26 cellular contexts compared by ENCODE assay signal in genomic region chr5:32951003-32951402, GRCh38.
DNase-seq lines count a peak whose midpoint lies in the region; ATAC-seq, FAIRE-seq and TF ChIP-seq lines count a peak whose summit lies in the region.
"Had no signal": no experiment of that assay in that cellular context is flagged by ENCODE, and none has a peak within 500 bp of the region (broad histone marks: within the 10 kb centered on the region; RNA-seq: fewer than 3 reads in every experiment).

No MANE protein-coding gene starts in this region.

- H3K27ac ChIP-seq in right atrium auricular region = no peak overlapping the region
- H3K27ac ChIP-seq in H1 (ENCODE audit: low read depth, low read length) = no peak overlapping the region
- H3K27ac ChIP-seq: A549; BLaER1 treated with 17β-estradiol and CSF1 and Interleukin-3, amounts not matched to agents 10 nM and 100 nM had no signal

- H3K27ac Mint-ChIP-seq in activated T-helper 17 cell treated with anti-CD3 and anti-CD28 coated beads, Interleukin-2, amount 50 U/mL, for 72 hours = no peak overlapping the region
- H3K27ac Mint-ChIP-seq: CD14-positive monocyte; CD4-positive, alpha-beta T cell; CD8-positive, alpha-beta memory T cell; GM23338; HFFc6 had no signal

- H3K36me3 ChIP-seq in right atrium auricular region (no peaks in the 10 kb centered on the region), H1 (ENCODE audit: control insufficient read depth in 2 of 4, insufficient read depth in 4 of 4, low read length in 3 of 4) (no peaks in the 10 kb centered on the region)
- H3K36me3 ChIP-seq: BE2C; BLaER1 treated with 17β-estradiol and CSF1 and Interleukin-3, amounts not matched to agents 10 nM and 100 nM; HAP-1 had no signal

- H2BK20ac ChIP-seq in H1 (ENCODE audit: low read length) = 0 out of 2 replicates have a peak overlapping the region, but pooled peaks have one; percentile 35

- H3K56ac ChIP-seq in H1 (replicated peaks; ENCODE audit: insufficient read length, low read depth, low read length) = no peak overlapping the region

- H4K5ac ChIP-seq in H1 (ENCODE audit: insufficient read length, low read depth, low read length) = no peak overlapping the region

- H2BK12ac ChIP-seq in H1 (ENCODE audit: low read depth, low read length) = no peak overlapping the region

- H3K9ac ChIP-seq in H1 (replicated peaks in 1 of 4; ENCODE audit: extremely low read depth in 1 of 4, low read depth in 3 of 4, low read length in 3 of 4) = no peak overlapping the region
- H3K9ac ChIP-seq: BLaER1 treated with 17β-estradiol and CSF1 and Interleukin-3, amounts not matched to agents 10 nM and 100 nM had no signal

- POLR2A ChIA-PET in H1 (lab: Charles Lee; ENCODE audit: partially characterized antibody) = interaction anchor here (0.8 kb wide), 1 partner anchor 75 kb away, joined by 3 read pairs; no protein-coding TSS in a partner anchor

- H2BK15ac ChIP-seq in H1 (ENCODE audit: low read length) = no peak overlapping the region; the same call in 1 of the 2 replicates

- TF ChIP-seq RAD21 in H1 (IDR thresholded peaks at IDR 0.05 in 1 of 2, conservative IDR thresholded peaks at IDR 0.05 in 1 of 2; ENCODE audit: low read depth in 2 of 2, low read length in 2 of 2) = no peak

- H3K23ac ChIP-seq in H1 (ENCODE audit: insufficient read length) = no peak overlapping the region

- no peak overlapping the region for H2BK5ac ChIP-seq in H1 (ENCODE audit: low read depth, low read length)

- DNase-seq in Right ventricle myocardium superior (no peak), right atrium auricular region (ENCODE audit: low spot score) (no peak), H1 (ENCODE audit: low read depth in 1 of 2, low spot score in 2 of 2) (no peak), left ventricle myocardium superior (peak; percentile 30), kidney glomerular epithelial cell (lab: John Stamatoyannopoulos, UW) (no peak)
- DNase-seq: 8988T; ACHN; AML-193; BE2C; CD4-positive, alpha-beta T cell; CD8-positive, alpha-beta memory T cell; DMS 273 treated with DMSO at 0.1 percent for 48 hours; DMS79; EL; GDM1; HFFc6 had no signal

- no peak overlapping the region for H4K91ac ChIP-seq in H1 (replicated peaks; ENCODE audit: insufficient read length, low read length)

- H3K27me3 ChIP-seq in right atrium auricular region (no peaks in the 10 kb centered on the region), H1 (replicated peaks in 1 of 4; ENCODE audit: control insufficient read depth in 3 of 4, extremely low read depth in 1 of 4, insufficient read depth in 3 of 4, low read length in 3 of 4) (no peaks in the 10 kb centered on the region)
- H3K27me3 ChIP-seq: BE2C; BLaER1 treated with 17β-estradiol and CSF1 and Interleukin-3, amounts not matched to agents 10 nM and 100 nM had no signal

- H3K9me3 ChIP-seq in right atrium auricular region = no peaks in the 10 kb centered on the region
- H3K9me3 ChIP-seq in H1 (ENCODE audit: insufficient read depth in 2 of 2, low read depth in 1 of 2, low read length in 1 of 2) = no peaks in the 10 kb centered on the region
- H3K9me3 ChIP-seq: A549; BE2C; BLaER1 treated with 17β-estradiol and CSF1 and Interleukin-3, amounts not matched to agents 10 nM and 100 nM; HAP-1 had no signal

- H3K4me2 ChIP-seq in H1 (ENCODE audit: insufficient read depth in 1 of 2, low read depth in 2 of 2, low read length in 2 of 2) = no peak overlapping the region
- H3K4me2 ChIP-seq: A549; BLaER1 treated with 17β-estradiol and CSF1 and Interleukin-3, amounts not matched to agents 10 nM and 100 nM; GM23338 had no signal

- CTCF ChIA-PET in H1 (lab: Charles Lee; ENCODE audit: partially characterized antibody) = interaction anchor here (1.0 to 1.8 kb wide), 7 partner anchors 8 to 429 kb away, joined by 3 to 6 read pairs (median 3); no protein-coding TSS in a partner anchor

- no peak overlapping the region for H3K14ac ChIP-seq in H1 (ENCODE audit: insufficient read length)

- intact Hi-C loops in Right ventricle myocardium superior (cut with DNase I) = no loop called here
- intact Hi-C loops in left ventricle myocardium superior (cut with micrococcal nuclease) = no loop called here

- H3K4ac ChIP-seq in H1 (replicated peaks; ENCODE audit: insufficient read length, low read depth, low read length) = no peak overlapping the region

- no peaks in the 10 kb centered on the region for H3K9me3 Mint-ChIP-seq in activated T-helper 17 cell treated with anti-CD3 and anti-CD28 coated beads, Interleukin-2, amount 50 U/mL, for 72 hours
- H3K9me3 Mint-ChIP-seq: CD14-positive monocyte, HFFc6 had no signal

- H3K79me1 ChIP-seq in H1 (ENCODE audit: low read depth, low read length) = no peaks in the 10 kb centered on the region

- no peak for TF ChIP-seq EP300 in H1 (IDR thresholded peaks at IDR 0.05; ENCODE audit: borderline replicate concordance in 1 of 2, low read depth in 2 of 2, low read length in 2 of 2)

- no peaks in the 10 kb centered on the region for H4K20me1 ChIP-seq in H1 (replicated peaks in 1 of 2; ENCODE audit: control insufficient read depth in 1 of 2, insufficient read depth in 2 of 2, low read length in 2 of 2)
- H4K20me1 ChIP-seq: BLaER1 treated with 17β-estradiol and CSF1 and Interleukin-3, amounts not matched to agents 10 nM and 100 nM had no signal

- H3K23me2 ChIP-seq in H1 (ENCODE audit: low read depth, low read length) = no peaks in the 10 kb centered on the region; the same call in 1 of the 2 replicates

- H2BK120ac ChIP-seq in H1 (replicated peaks; ENCODE audit: low read depth, low read length) = no peak overlapping the region

- no peak overlapping the region for H2AK5ac ChIP-seq in H1 (ENCODE audit: low read depth, low read length)

- no peak overlapping the region for H2AFZ ChIP-seq in H1 (ENCODE audit: low read length)
- H2AFZ ChIP-seq: GM23338 had no signal

- no peak overlapping the region for H4K8ac ChIP-seq in H1 (ENCODE audit: extremely low read depth, insufficient read depth, low read length)

- TF ChIP-seq POLR2A in H1 (IDR thresholded peaks at IDR 0.05; ENCODE audit: control extremely low read depth in 1 of 2, low read depth in 2 of 2, low read length in 2 of 2) = no peak

- H3K36me3 Mint-ChIP-seq in activated T-helper 17 cell treated with anti-CD3 and anti-CD28 coated beads, Interleukin-2, amount 50 U/mL, for 72 hours (ENCODE audit: low read depth) = no peaks in the 10 kb centered on the region
- H3K36me3 Mint-ChIP-seq: CD14-positive monocyte; CD8-positive, alpha-beta memory T cell had no signal

- H3K4me3 Mint-ChIP-seq in activated T-helper 17 cell treated with anti-CD3 and anti-CD28 coated beads, Interleukin-2, amount 50 U/mL, for 72 hours = no peak overlapping the region
- H3K4me3 Mint-ChIP-seq: CD14-positive monocyte; CD4-positive, alpha-beta T cell; CD8-positive, alpha-beta memory T cell; GM23338; HFFc6 had no signal

- TF ChIP-seq CTCF in right atrium auricular region (IDR thresholded peaks at IDR 0.05) (no peak), H1 (IDR thresholded peaks at IDR 0.05; ENCODE audit: control extremely low read depth in 1 of 3, insufficient read depth in 1 of 3, low read depth in 1 of 3, low read length in 3 of 3) (no peak)

- ATAC-seq in Right ventricle myocardium superior (ENCODE audit: poor library complexity) = peak; percentile 82
- ATAC-seq in left ventricle myocardium superior = peak; percentile 93
- ATAC-seq in activated T-helper 17 cell treated with anti-CD3 and anti-CD28 coated beads, Interleukin-2, amount 50 U/mL, for 72 hours (replicated peaks) = no peak
- no peak for ATAC-seq in GM21367 (IDR thresholded peaks at IDR 0.05; ENCODE audit: unreplicated experiment)
- ATAC-seq: A549, GM12878, GM23338 had no signal

- no peaks in the 10 kb centered on the region for H3K27me3 Mint-ChIP-seq in activated T-helper 17 cell treated with anti-CD3 and anti-CD28 coated beads, Interleukin-2, amount 50 U/mL, for 72 hours
- H3K27me3 Mint-ChIP-seq: CD4-positive, alpha-beta T cell had no signal

- FAIRE-seq in H1 (lab: Jason Lieb, UNC) = no peak
- FAIRE-seq: A549, D721Med, GM12878, GM19239 had no signal

- no peaks in the 10 kb centered on the region for H3K4me1 ChIP-seq in right atrium auricular region
- peaks cover 5 to 10% (median 7%) of the 10 kb centered on the region in 4 experiments; a peak in 6 of 7 replicates for H3K4me1 ChIP-seq in H1 (replicated peaks in 1 of 4; ENCODE audit: control insufficient read depth in 3 of 4, insufficient read depth in 4 of 4, low read length in 3 of 4)
- H3K4me1 ChIP-seq: A549; BE2C; BLaER1 treated with 17β-estradiol and CSF1 and Interleukin-3, amounts not matched to agents 10 nM and 100 nM had no signal

- H3K4me1 Mint-ChIP-seq in activated T-helper 17 cell treated with anti-CD3 and anti-CD28 coated beads, Interleukin-2, amount 50 U/mL, for 72 hours = no peaks in the 10 kb centered on the region
- H3K4me1 Mint-ChIP-seq: CD14-positive monocyte; CD8-positive, alpha-beta memory T cell had no signal

- H3K18ac ChIP-seq in H1 (ENCODE audit: extremely low read depth, low read length) = no peak overlapping the region

- no peaks in the 10 kb centered on the region for H3K79me2 ChIP-seq in H1 (ENCODE audit: control insufficient read depth in 1 of 2, insufficient read depth in 2 of 2, low read length in 2 of 2)

- H3K4me3 ChIP-seq in right atrium auricular region (no peak overlapping the region), H1 (ENCODE audit: extremely low read depth in 1 of 4, insufficient read depth in 2 of 4, low read depth in 3 of 4, low read length in 4 of 4) (no peak overlapping the region)
- H3K4me3 ChIP-seq: A549; BLaER1 treated with 17β-estradiol and CSF1 and Interleukin-3, amounts not matched to agents 10 nM and 100 nM; GM12878; GM23338; HAP-1 had no signal

TF ChIP-seq in H1, 55 proteins besides CTCF, POLR2A, EP300 and RAD21:
- no peak for TF ChIP-seq EZH2 (IDR thresholded peaks at IDR 0.05; ENCODE audit: low read depth, low read length, severe bottlenecking)
- TF ChIP-seq JUN (IDR thresholded peaks at IDR 0.05; ENCODE audit: low read depth, low read length) = no peak

Comparison
In these comparisons a context has a peak if more than half of its experiments do, and no peak if none do; other contexts are left out.
1. ATAC-seq: peak in Right ventricle myocardium superior (single experiment) and left ventricle myocardium superior (single experiment); none in activated T-helper 17 cell treated with anti-CD3 and anti-CD28 coated beads, Interleukin-2, amount 50 U/mL, for 72 hours (single experiment) and GM21367 (single experiment).